In genomic region chr11:62688481-62688880, GRCh38 we compare ENCODE assay signal across 1 cellular context.
TF ChIP-seq lines count a peak whose summit lies in the region.

No MANE protein-coding gene starts in this region.

TF ChIP-seq in endothelial cell of umbilical vein, 7 proteins besides CTCF, POLR2A, EP300 and RAD21:
- TF ChIP-seq MYC (IDR thresholded peaks at IDR 0.05; ENCODE audit: low read depth, low read length) (no peak), POLR2AphosphoS5 (IDR thresholded peaks at IDR 0.05; ENCODE audit: insufficient read depth, low read depth, low read length) (no peak), GATA2 (IDR thresholded peaks at IDR 0.05; ENCODE audit: insufficient read depth, insufficient read length, low read depth, low read length) (no peak), FOS (IDR thresholded peaks at IDR 0.05; ENCODE audit: borderline replicate concordance, insufficient read depth, low read length) (no peak), EZH2 (IDR thresholded peaks at IDR 0.05; ENCODE audit: borderline replicate concordance, low read depth, low read length, severe bottlenecking) (no peak), MAX (IDR thresholded peaks at IDR 0.05; ENCODE audit: insufficient read depth, insufficient read length) (no peak), JUN (IDR thresholded peaks at IDR 0.05; ENCODE audit: borderline replicate concordance, insufficient read depth, insufficient read length, low read depth) (no peak)
